In genomic region chr19:47813995-47814328, GRCh38 we compare ENCODE assay signal across 1 cellular context.
TF ChIP-seq lines count a peak whose summit lies in the region.

No MANE protein-coding gene starts in this region.

TF ChIP-seq in HCT116, 20 proteins besides CTCF, POLR2A, EP300 and RAD21 (continued from another document):
- TF ChIP-seq, protein P1, sequence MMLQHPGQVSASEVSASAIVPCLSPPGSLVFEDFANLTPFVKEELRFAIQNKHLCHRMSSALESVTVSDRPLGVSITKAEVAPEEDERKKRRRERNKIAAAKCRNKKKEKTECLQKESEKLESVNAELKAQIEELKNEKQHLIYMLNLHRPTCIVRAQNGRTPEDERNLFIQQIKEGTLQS (IDR thresholded peaks at IDR 0.05) = no peak
- TF ChIP-seq CBX3 (IDR thresholded peaks at IDR 0.05; ENCODE audit: low read depth) (no peak), MAX (IDR thresholded peaks at IDR 0.05) (no peak), ELF1 (IDR thresholded peaks at IDR 0.05; ENCODE audit: borderline replicate concordance, low read depth) (no peak), POLR2AphosphoS5 (IDR thresholded peaks at IDR 0.05; ENCODE audit: low read depth, low read length) (no peak), SRF (IDR thresholded peaks at IDR 0.05; ENCODE audit: low read depth) (no peak), SP1 (IDR thresholded peaks at IDR 0.05; ENCODE audit: low read depth) (no peak), SIN3A (IDR thresholded peaks at IDR 0.05; ENCODE audit: low read depth) (no peak), EZH2phosphoT487 (IDR thresholded peaks at IDR 0.05; ENCODE audit: borderline replicate concordance) (no peak), ZNF274 (IDR thresholded peaks at IDR 0.05; ENCODE audit: low read depth, low read length) (no peak), JUND (IDR thresholded peaks at IDR 0.05) (no peak), FOSL1 (IDR thresholded peaks at IDR 0.05; ENCODE audit: low read depth) (no peak), TCF7L2 (IDR thresholded peaks at IDR 0.05; ENCODE audit: borderline replicate concordance, extremely low read depth, insufficient read depth, insufficient read length) (no peak)
- TF ChIP-seq, protein P2, sequence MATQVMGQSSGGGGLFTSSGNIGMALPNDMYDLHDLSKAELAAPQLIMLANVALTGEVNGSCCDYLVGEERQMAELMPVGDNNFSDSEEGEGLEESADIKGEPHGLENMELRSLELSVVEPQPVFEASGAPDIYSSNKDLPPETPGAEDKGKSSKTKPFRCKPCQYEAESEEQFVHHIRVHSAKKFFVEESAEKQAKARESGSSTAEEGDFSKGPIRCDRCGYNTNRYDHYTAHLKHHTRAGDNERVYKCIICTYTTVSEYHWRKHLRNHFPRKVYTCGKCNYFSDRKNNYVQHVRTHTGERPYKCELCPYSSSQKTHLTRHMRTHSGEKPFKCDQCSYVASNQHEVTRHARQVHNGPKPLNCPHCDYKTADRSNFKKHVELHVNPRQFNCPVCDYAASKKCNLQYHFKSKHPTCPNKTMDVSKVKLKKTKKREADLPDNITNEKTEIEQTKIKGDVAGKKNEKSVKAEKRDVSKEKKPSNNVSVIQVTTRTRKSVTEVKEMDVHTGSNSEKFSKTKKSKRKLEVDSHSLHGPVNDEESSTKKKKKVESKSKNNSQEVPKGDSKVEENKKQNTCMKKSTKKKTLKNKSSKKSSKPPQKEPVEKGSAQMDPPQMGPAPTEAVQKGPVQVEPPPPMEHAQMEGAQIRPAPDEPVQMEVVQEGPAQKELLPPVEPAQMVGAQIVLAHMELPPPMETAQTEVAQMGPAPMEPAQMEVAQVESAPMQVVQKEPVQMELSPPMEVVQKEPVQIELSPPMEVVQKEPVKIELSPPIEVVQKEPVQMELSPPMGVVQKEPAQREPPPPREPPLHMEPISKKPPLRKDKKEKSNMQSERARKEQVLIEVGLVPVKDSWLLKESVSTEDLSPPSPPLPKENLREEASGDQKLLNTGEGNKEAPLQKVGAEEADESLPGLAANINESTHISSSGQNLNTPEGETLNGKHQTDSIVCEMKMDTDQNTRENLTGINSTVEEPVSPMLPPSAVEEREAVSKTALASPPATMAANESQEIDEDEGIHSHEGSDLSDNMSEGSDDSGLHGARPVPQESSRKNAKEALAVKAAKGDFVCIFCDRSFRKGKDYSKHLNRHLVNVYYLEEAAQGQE (IDR thresholded peaks at IDR 0.05; ENCODE audit: low read depth) = no peak
- TF ChIP-seq, protein P3, sequence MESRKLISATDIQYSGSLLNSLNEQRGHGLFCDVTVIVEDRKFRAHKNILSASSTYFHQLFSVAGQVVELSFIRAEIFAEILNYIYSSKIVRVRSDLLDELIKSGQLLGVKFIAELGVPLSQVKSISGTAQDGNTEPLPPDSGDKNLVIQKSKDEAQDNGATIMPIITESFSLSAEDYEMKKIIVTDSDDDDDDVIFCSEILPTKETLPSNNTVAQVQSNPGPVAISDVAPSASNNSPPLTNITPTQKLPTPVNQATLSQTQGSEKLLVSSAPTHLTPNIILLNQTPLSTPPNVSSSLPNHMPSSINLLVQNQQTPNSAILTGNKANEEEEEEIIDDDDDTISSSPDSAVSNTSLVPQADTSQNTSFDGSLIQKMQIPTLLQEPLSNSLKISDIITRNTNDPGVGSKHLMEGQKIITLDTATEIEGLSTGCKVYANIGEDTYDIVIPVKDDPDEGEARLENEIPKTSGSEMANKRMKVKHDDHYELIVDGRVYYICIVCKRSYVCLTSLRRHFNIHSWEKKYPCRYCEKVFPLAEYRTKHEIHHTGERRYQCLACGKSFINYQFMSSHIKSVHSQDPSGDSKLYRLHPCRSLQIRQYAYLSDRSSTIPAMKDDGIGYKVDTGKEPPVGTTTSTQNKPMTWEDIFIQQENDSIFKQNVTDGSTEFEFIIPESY (IDR thresholded peaks at IDR 0.05; ENCODE audit: extremely low read depth, insufficient replicate concordance, low read length) = no peak
